In genomic region chr3:162119651-162120050, GRCh38 we compare ENCODE assay signal across 1 cellular context.
TF ChIP-seq lines count a peak whose summit lies in the region.

No MANE protein-coding gene starts in this region.

TF ChIP-seq in SK-N-SH, 30 proteins besides CTCF, POLR2A, EP300 and RAD21 (continued from another document):
- TF ChIP-seq, protein P1, sequence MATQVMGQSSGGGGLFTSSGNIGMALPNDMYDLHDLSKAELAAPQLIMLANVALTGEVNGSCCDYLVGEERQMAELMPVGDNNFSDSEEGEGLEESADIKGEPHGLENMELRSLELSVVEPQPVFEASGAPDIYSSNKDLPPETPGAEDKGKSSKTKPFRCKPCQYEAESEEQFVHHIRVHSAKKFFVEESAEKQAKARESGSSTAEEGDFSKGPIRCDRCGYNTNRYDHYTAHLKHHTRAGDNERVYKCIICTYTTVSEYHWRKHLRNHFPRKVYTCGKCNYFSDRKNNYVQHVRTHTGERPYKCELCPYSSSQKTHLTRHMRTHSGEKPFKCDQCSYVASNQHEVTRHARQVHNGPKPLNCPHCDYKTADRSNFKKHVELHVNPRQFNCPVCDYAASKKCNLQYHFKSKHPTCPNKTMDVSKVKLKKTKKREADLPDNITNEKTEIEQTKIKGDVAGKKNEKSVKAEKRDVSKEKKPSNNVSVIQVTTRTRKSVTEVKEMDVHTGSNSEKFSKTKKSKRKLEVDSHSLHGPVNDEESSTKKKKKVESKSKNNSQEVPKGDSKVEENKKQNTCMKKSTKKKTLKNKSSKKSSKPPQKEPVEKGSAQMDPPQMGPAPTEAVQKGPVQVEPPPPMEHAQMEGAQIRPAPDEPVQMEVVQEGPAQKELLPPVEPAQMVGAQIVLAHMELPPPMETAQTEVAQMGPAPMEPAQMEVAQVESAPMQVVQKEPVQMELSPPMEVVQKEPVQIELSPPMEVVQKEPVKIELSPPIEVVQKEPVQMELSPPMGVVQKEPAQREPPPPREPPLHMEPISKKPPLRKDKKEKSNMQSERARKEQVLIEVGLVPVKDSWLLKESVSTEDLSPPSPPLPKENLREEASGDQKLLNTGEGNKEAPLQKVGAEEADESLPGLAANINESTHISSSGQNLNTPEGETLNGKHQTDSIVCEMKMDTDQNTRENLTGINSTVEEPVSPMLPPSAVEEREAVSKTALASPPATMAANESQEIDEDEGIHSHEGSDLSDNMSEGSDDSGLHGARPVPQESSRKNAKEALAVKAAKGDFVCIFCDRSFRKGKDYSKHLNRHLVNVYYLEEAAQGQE (IDR thresholded peaks at IDR 0.05; ENCODE audit: low read depth, low read length), result no peak
- no peak for TF ChIP-seq NRF1 (IDR thresholded peaks at IDR 0.05; ENCODE audit: low read depth, low read length)
- TF ChIP-seq, protein P2, sequence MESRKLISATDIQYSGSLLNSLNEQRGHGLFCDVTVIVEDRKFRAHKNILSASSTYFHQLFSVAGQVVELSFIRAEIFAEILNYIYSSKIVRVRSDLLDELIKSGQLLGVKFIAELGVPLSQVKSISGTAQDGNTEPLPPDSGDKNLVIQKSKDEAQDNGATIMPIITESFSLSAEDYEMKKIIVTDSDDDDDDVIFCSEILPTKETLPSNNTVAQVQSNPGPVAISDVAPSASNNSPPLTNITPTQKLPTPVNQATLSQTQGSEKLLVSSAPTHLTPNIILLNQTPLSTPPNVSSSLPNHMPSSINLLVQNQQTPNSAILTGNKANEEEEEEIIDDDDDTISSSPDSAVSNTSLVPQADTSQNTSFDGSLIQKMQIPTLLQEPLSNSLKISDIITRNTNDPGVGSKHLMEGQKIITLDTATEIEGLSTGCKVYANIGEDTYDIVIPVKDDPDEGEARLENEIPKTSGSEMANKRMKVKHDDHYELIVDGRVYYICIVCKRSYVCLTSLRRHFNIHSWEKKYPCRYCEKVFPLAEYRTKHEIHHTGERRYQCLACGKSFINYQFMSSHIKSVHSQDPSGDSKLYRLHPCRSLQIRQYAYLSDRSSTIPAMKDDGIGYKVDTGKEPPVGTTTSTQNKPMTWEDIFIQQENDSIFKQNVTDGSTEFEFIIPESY (IDR thresholded peaks at IDR 0.05; ENCODE audit: borderline replicate concordance, low read depth), result no peak
- no peak for TF ChIP-seq MEF2A (IDR thresholded peaks at IDR 0.05; ENCODE audit: borderline replicate concordance, low read depth)
- TF ChIP-seq GABPA (IDR thresholded peaks at IDR 0.05; ENCODE audit: low read depth), result no peak
- TF ChIP-seq GATA2 (CRISPR knock-in tag; IDR thresholded peaks at IDR 0.05), result no peak
- TF ChIP-seq MXI1 (IDR thresholded peaks at IDR 0.05; ENCODE audit: low read depth, low read length), result no peak
- TF ChIP-seq YY1 (IDR thresholded peaks at IDR 0.05; ENCODE audit: low read depth), result no peak
- no peak for TF ChIP-seq SIN3A (IDR thresholded peaks at IDR 0.05; ENCODE audit: borderline replicate concordance, low read depth, low read length)
- no peak for TF ChIP-seq RCOR1 (IDR thresholded peaks at IDR 0.05; ENCODE audit: low read length)
